ENCODE assay signal across 11 cellular contexts in genomic region chr2:144267209-144267608, GRCh38.
DNase-seq lines count a peak whose midpoint lies in the region; ATAC-seq lines count a peak whose summit lies in the region.
"Had no signal": no experiment of that assay in that cellular context is flagged by ENCODE, and none has a peak within 500 bp of the region (broad histone marks: within the 10 kb centered on the region; RNA-seq: fewer than 3 reads in every experiment).

No MANE protein-coding gene starts in this region.

- ATAC-seq in GM18861 (IDR thresholded peaks at IDR 0.05; ENCODE audit: unreplicated experiment) = peak; percentile 90
- ATAC-seq in GM21515 (IDR thresholded peaks at IDR 0.05; ENCODE audit: unreplicated experiment) = peak; percentile 85
- ATAC-seq in HG03280 (IDR thresholded peaks at IDR 0.05; ENCODE audit: unreplicated experiment) = peak; percentile 92
- peak; percentile 63 for ATAC-seq in effector memory CD8-positive, alpha-beta T cell (replicated peaks)

- peak overlapping the region; percentile 23 to 29 for H3K27ac Mint-ChIP-seq in effector memory CD8-positive, alpha-beta T cell

- H3K4me3 Mint-ChIP-seq in effector memory CD8-positive, alpha-beta T cell = peak overlapping the region; percentile 22 to 44
- H3K4me3 Mint-ChIP-seq: IgD-negative memory B cell had no signal

- DNase-seq in effector memory CD8-positive, alpha-beta T cell = no peak
- DNase-seq in NCI-H1930 (lab: John Stamatoyannopoulos, UW) (no peak), G401 (ENCODE audit: low spot score) (no peak), H4 (ENCODE audit: low spot score) (no peak)
- DNase-seq in stimulated activated CD4-positive, alpha-beta T cell treated with anti-CD3 and anti-CD28 coated beads, Interleukin-4, amount 100 ng/mL, for 1 hour = no peak
- DNase-seq: activated effector memory CD4-positive, alpha-beta T cell treated with Interleukin-2 at 50 U/mL for 16 hours; SIG-M5 had no signal

- H3K27me3 Mint-ChIP-seq in effector memory CD8-positive, alpha-beta T cell = no peaks in the 10 kb centered on the region
- H3K27me3 Mint-ChIP-seq: IgD-negative memory B cell had no signal

- H3K9me3 Mint-ChIP-seq in effector memory CD8-positive, alpha-beta T cell = no peaks in the 10 kb centered on the region
- H3K9me3 Mint-ChIP-seq: IgD-negative memory B cell had no signal

- in situ Hi-C loops in G401 (cut with HindIII; ENCODE audit: low sequenced_read_pairs) = no loop called here

- H3K4me1 Mint-ChIP-seq in effector memory CD8-positive, alpha-beta T cell (ENCODE audit: low read depth in 2 of 2) = peaks cover 22 to 31% of the 10 kb centered on the region in 2 donors

- H3K36me3 Mint-ChIP-seq in effector memory CD8-positive, alpha-beta T cell (ENCODE audit: insufficient read depth) = no peaks in the 10 kb centered on the region
- H3K36me3 Mint-ChIP-seq: IgD-negative memory B cell had no signal
